In the genomic region with DNA sequence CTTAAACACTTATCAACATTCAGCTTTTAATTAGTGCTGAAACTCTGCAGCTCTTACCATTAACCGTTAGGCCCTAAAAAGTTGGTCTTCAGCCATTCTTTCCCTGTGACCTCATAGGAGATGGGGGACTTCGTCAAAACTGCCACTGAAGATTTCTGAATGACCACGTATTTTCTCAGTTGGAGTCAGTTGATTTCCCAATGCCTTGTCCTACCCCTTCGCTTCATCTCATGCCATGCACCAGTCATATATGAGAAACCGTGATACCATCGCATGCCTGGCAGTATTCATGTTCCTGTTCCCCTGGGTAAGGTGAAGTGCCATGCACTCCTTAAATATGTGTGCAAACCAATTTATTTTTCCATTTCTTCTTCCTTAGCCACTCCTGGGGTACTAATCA, we compare ENCODE assay signal across 9 cellular contexts.
"Had no signal": no experiment of that assay in that cellular context is flagged by ENCODE, and none has a peak within 500 bp of the region (broad histone marks: within the 10 kb centered on the region; RNA-seq: fewer than 3 reads in every experiment).

No MANE protein-coding gene starts in this region.

- ATAC-seq: GM23338, HCT116 had no signal

- H3K4me3 ChIP-seq: GM23248, GM23338, HAP-1 had no signal

- H3K27ac ChIP-seq: GM23248 had no signal

- DNase-seq: GM23248, GOT3, H7, H9, HCEC 1CT, HFFc6 had no signal

- H3K4me3 Mint-ChIP-seq: GM23338, H9, HFFc6 had no signal

- H3K4me2 ChIP-seq: GM23338 had no signal

- H3K27ac Mint-ChIP-seq: GM23338, H9, HFFc6 had no signal

- H3K9me3 Mint-ChIP-seq: HFFc6 had no signal

- H3K4me1 ChIP-seq: HAP-1 had no signal

- H3K9ac ChIP-seq: GM23248 had no signal

- H2AFZ ChIP-seq: GM23248, GM23338 had no signal

- H3K4me1 Mint-ChIP-seq: GM23338, H9 had no signal

- H3K36me3 ChIP-seq: HAP-1 had no signal
